ENCODE assay signal across 8 cellular contexts in the genomic region with DNA sequence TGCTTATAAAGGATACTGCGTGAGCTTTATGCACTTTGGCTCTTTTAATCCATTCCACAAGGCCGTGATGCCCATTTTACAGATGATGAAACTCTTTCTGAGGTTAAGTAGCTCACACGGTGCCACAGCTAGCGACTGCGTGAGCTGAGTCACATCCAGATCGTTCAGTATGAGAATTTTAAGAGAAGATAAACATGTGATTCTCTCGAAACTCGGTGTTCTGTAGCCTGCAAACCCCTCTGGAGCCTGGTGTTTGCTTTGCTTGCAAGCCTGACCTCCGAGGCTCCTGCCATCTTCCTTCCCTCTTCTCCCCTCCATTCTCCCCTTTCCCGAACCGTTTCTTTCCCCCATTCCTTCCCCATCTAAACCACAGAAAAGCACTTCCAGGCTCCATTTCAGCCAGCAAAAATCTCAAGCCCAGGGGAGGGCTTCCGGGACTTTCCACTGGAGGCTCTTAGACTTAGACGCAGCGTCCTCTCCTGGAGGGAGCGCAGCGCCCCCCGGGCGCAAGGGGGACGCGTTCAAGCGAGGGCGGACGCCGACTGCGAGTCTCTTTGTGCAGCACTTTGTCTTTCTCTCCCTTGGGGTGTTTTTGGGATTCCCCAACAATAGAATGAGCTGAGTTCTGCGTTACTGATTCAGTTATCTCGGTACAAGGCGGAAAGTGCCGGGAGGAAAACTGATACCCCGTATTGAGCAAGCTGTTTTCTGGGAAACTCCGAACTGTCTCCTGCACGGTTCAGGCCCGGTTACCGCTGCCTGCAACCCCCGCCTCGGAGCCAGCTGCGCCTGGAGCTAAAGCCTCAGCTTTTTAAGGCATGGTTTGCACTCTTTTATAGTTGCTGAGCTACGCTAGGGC. TPM values are rescaled to one million over a fixed set of nuclear protein-coding genes. Genes with fewer than 3 reads are reported as not detected.
A peak's percentile ranks its signal among the peaks of the same experiment; 100 is the strongest.
DNase-seq lines count a peak whose midpoint lies in the region; ATAC-seq, FAIRE-seq and TF ChIP-seq lines count a peak whose summit lies in the region.

No MANE protein-coding gene starts in this region.

- no peak overlapping the region for H3K27ac ChIP-seq in DOHH2 (ENCODE audit: low read depth, low read length)

- peak; percentile 86 for FAIRE-seq in GM19239 (lab: Jason Lieb, UNC)
- FAIRE-seq in frontal cortex (lab: Jason Lieb, UNC), result no peak

- 0 out of 2 replicates have a peak, but pooled peaks cover 2% of the 10 kb centered on the region for H3K9me3 ChIP-seq in DOHH2 (ENCODE audit: control insufficient read depth, insufficient read depth, low read length)
- no peaks in the 10 kb centered on the region for H3K9me3 ChIP-seq in adipocyte (ENCODE audit: control insufficient read depth, low read length)

- peak overlapping the region; percentile 1; the same call in 1 of the 2 replicates for H3K4me2 ChIP-seq in DOHH2 (ENCODE audit: low read length)

- no peaks in the 10 kb centered on the region for H3K9me2 ChIP-seq in DOHH2 (replicated peaks; ENCODE audit: control insufficient read depth, low read length)

- H3K36me3 ChIP-seq in DOHH2 (ENCODE audit: control insufficient read depth, low read length) (no peaks in the 10 kb centered on the region), adipocyte (ENCODE audit: control insufficient read depth, insufficient read depth, low read length, severe bottlenecking) (no peaks in the 10 kb centered on the region)

- H3K27me3 ChIP-seq in DOHH2 (ENCODE audit: control insufficient read depth, low read length) (peaks cover 47% of the 10 kb centered on the region), adipocyte (replicated peaks; ENCODE audit: control insufficient read depth, insufficient read depth, low read length) (no peaks in the 10 kb centered on the region)

- DNase-seq in GM19239 (ENCODE audit: insufficient read length, low spot score) (peak; percentile 19), adipocyte (ENCODE audit: low read depth) (peak; percentile 61), iPS-NIHi7 (ENCODE audit: extremely low spot score) (peak; percentile 45), frontal cortex (ENCODE audit: low spot score in 2 of 2) (no peak)
- peak; percentile 36 for DNase-seq in stimulated activated CD4-positive, alpha-beta T cell treated with anti-CD3 and anti-CD28 coated beads, Interleukin-4, amount 100 ng/mL, for 24 hours
- no peak for DNase-seq in central memory CD4-positive, alpha-beta T cell

- peak overlapping the region; percentile 89 for H3K9ac ChIP-seq in adipocyte (ENCODE audit: low read length)

- H3K4me1 ChIP-seq in DOHH2 (ENCODE audit: control insufficient read depth, low read length) (no peaks in the 10 kb centered on the region), adipocyte (ENCODE audit: control insufficient read depth, insufficient read depth, low read length) (peaks cover 35% of the 10 kb centered on the region)

- no peak overlapping the region for H3K4me3 ChIP-seq in DOHH2 (ENCODE audit: low read length)
- H3K4me3 ChIP-seq in adipocyte (ENCODE audit: low read length), result peak overlapping the region; percentile 77

- peak; percentile 21 for TF ChIP-seq CTCF in DOHH2 (IDR thresholded peaks at IDR 0.05; ENCODE audit: low read depth, low read length, poor library complexity, severe bottlenecking)

- peak; percentile 83 for ATAC-seq in HG03342 (IDR thresholded peaks at IDR 0.05; ENCODE audit: unreplicated experiment)

- H3K79me2 ChIP-seq in DOHH2 (ENCODE audit: control insufficient read depth, low read length), result no peaks in the 10 kb centered on the region

- no peaks in the 10 kb centered on the region for H4K20me1 ChIP-seq in DOHH2 (ENCODE audit: control insufficient read depth, insufficient read depth, low read depth, low read length)

- no peaks in the 10 kb centered on the region for H3F3A ChIP-seq in DOHH2 (ENCODE audit: control insufficient read depth, insufficient read depth)

RNA-seq across cellular contexts. Expression of a gene that starts 38.0 kb away (rescaled TPM):
- 7.3 TPM for total RNA-seq in frontal cortex

Comparison
In these comparisons a context has a peak if more than half of its experiments do, and no peak if none do; other contexts are left out.
1. DNase-seq: peak in GM19239 (single experiment), adipocyte (single experiment), iPS-NIHi7 (single experiment) and stimulated activated CD4-positive, alpha-beta T cell treated with anti-CD3 and anti-CD28 coated beads, Interleukin-4, amount 100 ng/mL, for 24 hours (single experiment); none in frontal cortex (0 of 2) and central memory CD4-positive, alpha-beta T cell (single experiment).